1 cellular context compared by ENCODE assay signal in genomic region chr6:44275271-44275748, GRCh38.
A peak's percentile ranks its signal among the peaks of the same experiment; 100 is the strongest.
TF ChIP-seq lines count a peak whose summit lies in the region.

No MANE protein-coding gene starts in this region.

TF ChIP-seq in K562, 482 proteins besides CTCF, POLR2A, EP300 and RAD21:
- TF ChIP-seq ZNF282 (CRISPR knock-in tag; IDR thresholded peaks at IDR 0.05) (0 out of 2 replicates have a peak, but pooled peaks have one; percentile 30), EWSR1 (IDR thresholded peaks at IDR 0.05; ENCODE audit: borderline replicate concordance, low read depth, partially characterized antibody) (no peak), HNRNPL (IDR thresholded peaks at IDR 0.05; ENCODE audit: low read depth, low read length) (0 out of 2 replicates have a peak, but pooled peaks have one; percentile 31), MTF1 (CRISPR knock-in tag; IDR thresholded peaks at IDR 0.05; ENCODE audit: borderline replicate concordance) (no peak)
